1 cellular context compared by ENCODE assay signal in the genomic region with DNA sequence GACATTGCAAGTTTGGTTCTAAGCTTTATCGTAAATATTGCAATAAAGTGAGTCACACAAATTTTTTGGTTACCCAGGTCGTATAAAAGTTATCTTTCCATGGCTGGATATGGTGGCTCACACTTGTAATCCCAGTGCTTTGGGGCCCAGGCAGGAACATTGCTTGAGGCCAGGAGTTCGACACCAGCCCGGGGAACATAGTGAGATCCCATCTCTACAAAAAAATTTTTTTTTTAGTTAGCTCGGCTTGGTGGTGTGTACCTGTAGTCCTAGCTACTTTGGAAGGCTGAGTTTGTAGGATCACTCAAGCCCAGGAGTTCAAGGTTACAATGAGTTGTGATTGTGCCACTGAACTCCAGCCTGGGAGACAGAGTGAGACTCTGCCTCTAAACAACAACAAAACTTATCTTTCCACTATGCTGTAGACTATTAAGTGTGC.
TF ChIP-seq lines count a peak whose summit lies in the region.

No MANE protein-coding gene starts in this region.

TF ChIP-seq in HepG2, 621 proteins besides CTCF, POLR2A, EP300 and RAD21 (continued from another document and continues in another):
- TF ChIP-seq, protein P1, sequence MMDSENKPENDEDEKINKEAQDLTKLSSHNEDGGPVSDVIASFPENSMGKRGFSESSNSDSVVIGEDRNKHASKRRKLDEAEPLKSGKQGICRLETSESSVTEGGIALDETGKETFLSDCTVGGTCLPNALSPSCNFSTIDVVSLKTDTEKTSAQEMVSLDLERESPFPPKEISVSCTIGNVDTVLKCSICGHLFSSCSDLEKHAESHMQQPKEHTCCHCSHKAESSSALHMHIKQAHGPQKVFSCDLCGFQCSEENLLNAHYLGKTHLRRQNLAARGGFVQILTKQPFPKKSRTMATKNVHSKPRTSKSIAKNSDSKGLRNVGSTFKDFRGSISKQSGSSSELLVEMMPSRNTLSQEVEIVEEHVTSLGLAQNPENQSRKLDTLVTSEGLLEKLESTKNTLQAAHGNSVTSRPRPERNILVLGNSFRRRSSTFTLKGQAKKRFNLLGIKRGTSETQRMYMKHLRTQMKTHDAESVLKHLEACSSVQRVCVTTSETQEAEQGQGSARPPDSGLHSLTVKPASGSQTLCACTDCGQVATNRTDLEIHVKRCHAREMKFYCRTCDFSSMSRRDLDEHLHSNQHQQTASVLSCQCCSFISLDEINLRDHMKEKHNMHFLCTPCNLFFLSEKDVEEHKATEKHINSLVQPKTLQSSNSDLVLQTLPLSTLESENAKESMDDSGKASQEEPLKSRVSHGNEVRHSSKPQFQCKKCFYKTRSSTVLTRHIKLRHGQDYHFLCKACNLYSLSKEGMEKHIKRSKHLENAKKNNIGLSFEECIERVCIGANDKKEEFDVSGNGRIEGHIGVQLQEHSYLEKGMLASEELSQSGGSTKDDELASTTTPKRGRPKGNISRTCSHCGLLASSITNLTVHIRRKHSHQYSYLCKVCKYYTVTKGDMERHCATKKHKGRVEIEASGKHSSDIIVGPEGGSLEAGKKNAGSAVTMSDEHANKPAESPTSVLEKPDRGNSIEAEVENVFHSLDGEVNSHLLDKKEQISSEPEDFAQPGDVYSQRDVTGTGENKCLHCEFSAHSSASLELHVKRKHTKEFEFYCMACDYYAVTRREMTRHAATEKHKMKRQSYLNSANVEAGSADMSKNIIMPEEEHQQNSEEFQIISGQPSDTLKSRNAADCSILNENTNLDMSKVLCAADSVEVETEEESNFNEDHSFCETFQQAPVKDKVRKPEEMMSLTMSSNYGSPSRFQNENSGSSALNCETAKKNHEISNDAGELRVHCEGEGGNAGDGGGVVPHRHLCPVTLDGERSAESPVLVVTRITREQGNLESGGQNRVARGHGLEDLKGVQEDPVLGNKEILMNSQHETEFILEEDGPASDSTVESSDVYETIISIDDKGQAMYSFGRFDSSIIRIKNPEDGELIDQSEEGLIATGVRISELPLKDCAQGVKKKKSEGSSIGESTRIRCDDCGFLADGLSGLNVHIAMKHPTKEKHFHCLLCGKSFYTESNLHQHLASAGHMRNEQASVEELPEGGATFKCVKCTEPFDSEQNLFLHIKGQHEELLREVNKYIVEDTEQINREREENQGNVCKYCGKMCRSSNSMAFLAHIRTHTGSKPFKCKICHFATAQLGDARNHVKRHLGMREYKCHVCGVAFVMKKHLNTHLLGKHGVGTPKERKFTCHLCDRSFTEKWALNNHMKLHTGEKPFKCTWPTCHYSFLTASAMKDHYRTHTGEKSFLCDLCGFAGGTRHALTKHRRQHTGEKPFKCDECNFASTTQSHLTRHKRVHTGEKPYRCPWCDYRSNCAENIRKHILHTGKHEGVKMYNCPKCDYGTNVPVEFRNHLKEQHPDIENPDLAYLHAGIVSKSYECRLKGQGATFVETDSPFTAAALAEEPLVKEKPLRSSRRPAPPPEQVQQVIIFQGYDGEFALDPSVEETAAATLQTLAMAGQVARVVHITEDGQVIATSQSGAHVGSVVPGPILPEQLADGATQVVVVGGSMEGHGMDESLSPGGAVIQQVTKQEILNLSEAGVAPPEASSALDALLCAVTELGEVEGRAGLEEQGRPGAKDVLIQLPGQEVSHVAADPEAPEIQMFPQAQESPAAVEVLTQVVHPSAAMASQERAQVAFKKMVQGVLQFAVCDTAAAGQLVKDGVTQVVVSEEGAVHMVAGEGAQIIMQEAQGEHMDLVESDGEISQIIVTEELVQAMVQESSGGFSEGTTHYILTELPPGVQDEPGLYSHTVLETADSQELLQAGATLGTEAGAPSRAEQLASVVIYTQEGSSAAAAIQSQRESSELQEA (CRISPR knock-in tag; IDR thresholded peaks at IDR 0.05; ENCODE audit: not compliant biosample characterization): no peak
- TF ChIP-seq PAWR (CRISPR knock-in tag; IDR thresholded peaks at IDR 0.05; ENCODE audit: borderline replicate concordance) (no peak), ETV5 (CRISPR knock-in tag; IDR thresholded peaks at IDR 0.05; ENCODE audit: borderline replicate concordance) (no peak), ZNF572 (CRISPR knock-in tag; IDR thresholded peaks at IDR 0.05) (no peak), AGO1 (IDR thresholded peaks at IDR 0.05; ENCODE audit: low read depth, low read length, poor library complexity, severe bottlenecking) (no peak), ZNF34 (CRISPR knock-in tag; IDR thresholded peaks at IDR 0.05; ENCODE audit: borderline replicate concordance) (no peak), PRMT3 (CRISPR knock-in tag; IDR thresholded peaks at IDR 0.05; ENCODE audit: borderline replicate concordance, low read depth) (no peak), SMARCE1 (IDR thresholded peaks at IDR 0.05; ENCODE audit: borderline replicate concordance) (no peak), YY1 (IDR thresholded peaks at IDR 0.05; ENCODE audit: insufficient read depth, insufficient replicate concordance, low read depth, low read length) (no peak), RCOR2 (CRISPR knock-in tag; IDR thresholded peaks at IDR 0.05) (0 out of 2 replicates have a peak, but pooled peaks have one; percentile 52), ZNF83 (CRISPR knock-in tag; IDR thresholded peaks at IDR 0.05; ENCODE audit: borderline replicate concordance) (no peak), PHB2 (IDR thresholded peaks at IDR 0.05; ENCODE audit: partially characterized antibody) (no peak), PLRG1 (conservative IDR thresholded peaks at IDR 0.05) (no peak), HMGXB4 (CRISPR knock-in tag; IDR thresholded peaks at IDR 0.05; ENCODE audit: borderline replicate concordance in 1 of 2, low read depth in 1 of 2) (no peak), ZNF713 (CRISPR knock-in tag; IDR thresholded peaks at IDR 0.05) (no peak), ZNF207 (IDR thresholded peaks at IDR 0.05; ENCODE audit: borderline replicate concordance) (no peak), RORA (CRISPR knock-in tag; IDR thresholded peaks at IDR 0.05) (no peak), HOXA9 (CRISPR knock-in tag; IDR thresholded peaks at IDR 0.05; ENCODE audit: borderline replicate concordance) (no peak), ZNF558 (CRISPR knock-in tag; IDR thresholded peaks at IDR 0.05; ENCODE audit: borderline replicate concordance) (no peak), HES4 (CRISPR knock-in tag; IDR thresholded peaks at IDR 0.05; ENCODE audit: borderline replicate concordance) (no peak), ZNF431 (CRISPR knock-in tag; IDR thresholded peaks at IDR 0.05; ENCODE audit: borderline replicate concordance, low read depth) (no peak), ZNF678 (CRISPR knock-in tag; IDR thresholded peaks at IDR 0.05) (no peak), KLF6 (CRISPR knock-in tag; IDR thresholded peaks at IDR 0.05) (no peak), PITX1 (CRISPR knock-in tag; IDR thresholded peaks at IDR 0.05) (no peak), ZFP62 (CRISPR knock-in tag; IDR thresholded peaks at IDR 0.05) (no peak), DR1 (CRISPR knock-in tag; IDR thresholded peaks at IDR 0.05) (no peak)
- TF ChIP-seq, protein P2, sequence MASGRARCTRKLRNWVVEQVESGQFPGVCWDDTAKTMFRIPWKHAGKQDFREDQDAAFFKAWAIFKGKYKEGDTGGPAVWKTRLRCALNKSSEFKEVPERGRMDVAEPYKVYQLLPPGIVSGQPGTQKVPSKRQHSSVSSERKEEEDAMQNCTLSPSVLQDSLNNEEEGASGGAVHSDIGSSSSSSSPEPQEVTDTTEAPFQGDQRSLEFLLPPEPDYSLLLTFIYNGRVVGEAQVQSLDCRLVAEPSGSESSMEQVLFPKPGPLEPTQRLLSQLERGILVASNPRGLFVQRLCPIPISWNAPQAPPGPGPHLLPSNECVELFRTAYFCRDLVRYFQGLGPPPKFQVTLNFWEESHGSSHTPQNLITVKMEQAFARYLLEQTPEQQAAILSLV (CRISPR knock-in tag; IDR thresholded peaks at IDR 0.05; ENCODE audit: borderline replicate concordance): no peak
- TF ChIP-seq, protein P3, sequence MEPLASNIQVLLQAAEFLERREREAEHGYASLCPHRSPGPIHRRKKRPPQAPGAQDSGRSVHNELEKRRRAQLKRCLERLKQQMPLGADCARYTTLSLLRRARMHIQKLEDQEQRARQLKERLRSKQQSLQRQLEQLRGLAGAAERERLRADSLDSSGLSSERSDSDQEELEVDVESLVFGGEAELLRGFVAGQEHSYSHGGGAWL (CRISPR knock-in tag; IDR thresholded peaks at IDR 0.05): no peak
- TF ChIP-seq, protein P4, sequence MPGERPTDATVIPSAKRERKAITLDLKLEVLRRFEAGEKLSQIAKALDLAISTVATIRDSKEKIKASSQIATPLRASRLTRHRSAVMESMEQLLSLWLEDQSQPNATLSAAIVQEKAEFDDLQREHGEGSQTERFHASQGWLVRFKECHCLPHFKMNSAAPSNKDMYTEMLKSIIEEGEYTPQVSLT (CRISPR knock-in tag; IDR thresholded peaks at IDR 0.05; ENCODE audit: borderline replicate concordance, low read depth): no peak
- TF ChIP-seq, protein P5, sequence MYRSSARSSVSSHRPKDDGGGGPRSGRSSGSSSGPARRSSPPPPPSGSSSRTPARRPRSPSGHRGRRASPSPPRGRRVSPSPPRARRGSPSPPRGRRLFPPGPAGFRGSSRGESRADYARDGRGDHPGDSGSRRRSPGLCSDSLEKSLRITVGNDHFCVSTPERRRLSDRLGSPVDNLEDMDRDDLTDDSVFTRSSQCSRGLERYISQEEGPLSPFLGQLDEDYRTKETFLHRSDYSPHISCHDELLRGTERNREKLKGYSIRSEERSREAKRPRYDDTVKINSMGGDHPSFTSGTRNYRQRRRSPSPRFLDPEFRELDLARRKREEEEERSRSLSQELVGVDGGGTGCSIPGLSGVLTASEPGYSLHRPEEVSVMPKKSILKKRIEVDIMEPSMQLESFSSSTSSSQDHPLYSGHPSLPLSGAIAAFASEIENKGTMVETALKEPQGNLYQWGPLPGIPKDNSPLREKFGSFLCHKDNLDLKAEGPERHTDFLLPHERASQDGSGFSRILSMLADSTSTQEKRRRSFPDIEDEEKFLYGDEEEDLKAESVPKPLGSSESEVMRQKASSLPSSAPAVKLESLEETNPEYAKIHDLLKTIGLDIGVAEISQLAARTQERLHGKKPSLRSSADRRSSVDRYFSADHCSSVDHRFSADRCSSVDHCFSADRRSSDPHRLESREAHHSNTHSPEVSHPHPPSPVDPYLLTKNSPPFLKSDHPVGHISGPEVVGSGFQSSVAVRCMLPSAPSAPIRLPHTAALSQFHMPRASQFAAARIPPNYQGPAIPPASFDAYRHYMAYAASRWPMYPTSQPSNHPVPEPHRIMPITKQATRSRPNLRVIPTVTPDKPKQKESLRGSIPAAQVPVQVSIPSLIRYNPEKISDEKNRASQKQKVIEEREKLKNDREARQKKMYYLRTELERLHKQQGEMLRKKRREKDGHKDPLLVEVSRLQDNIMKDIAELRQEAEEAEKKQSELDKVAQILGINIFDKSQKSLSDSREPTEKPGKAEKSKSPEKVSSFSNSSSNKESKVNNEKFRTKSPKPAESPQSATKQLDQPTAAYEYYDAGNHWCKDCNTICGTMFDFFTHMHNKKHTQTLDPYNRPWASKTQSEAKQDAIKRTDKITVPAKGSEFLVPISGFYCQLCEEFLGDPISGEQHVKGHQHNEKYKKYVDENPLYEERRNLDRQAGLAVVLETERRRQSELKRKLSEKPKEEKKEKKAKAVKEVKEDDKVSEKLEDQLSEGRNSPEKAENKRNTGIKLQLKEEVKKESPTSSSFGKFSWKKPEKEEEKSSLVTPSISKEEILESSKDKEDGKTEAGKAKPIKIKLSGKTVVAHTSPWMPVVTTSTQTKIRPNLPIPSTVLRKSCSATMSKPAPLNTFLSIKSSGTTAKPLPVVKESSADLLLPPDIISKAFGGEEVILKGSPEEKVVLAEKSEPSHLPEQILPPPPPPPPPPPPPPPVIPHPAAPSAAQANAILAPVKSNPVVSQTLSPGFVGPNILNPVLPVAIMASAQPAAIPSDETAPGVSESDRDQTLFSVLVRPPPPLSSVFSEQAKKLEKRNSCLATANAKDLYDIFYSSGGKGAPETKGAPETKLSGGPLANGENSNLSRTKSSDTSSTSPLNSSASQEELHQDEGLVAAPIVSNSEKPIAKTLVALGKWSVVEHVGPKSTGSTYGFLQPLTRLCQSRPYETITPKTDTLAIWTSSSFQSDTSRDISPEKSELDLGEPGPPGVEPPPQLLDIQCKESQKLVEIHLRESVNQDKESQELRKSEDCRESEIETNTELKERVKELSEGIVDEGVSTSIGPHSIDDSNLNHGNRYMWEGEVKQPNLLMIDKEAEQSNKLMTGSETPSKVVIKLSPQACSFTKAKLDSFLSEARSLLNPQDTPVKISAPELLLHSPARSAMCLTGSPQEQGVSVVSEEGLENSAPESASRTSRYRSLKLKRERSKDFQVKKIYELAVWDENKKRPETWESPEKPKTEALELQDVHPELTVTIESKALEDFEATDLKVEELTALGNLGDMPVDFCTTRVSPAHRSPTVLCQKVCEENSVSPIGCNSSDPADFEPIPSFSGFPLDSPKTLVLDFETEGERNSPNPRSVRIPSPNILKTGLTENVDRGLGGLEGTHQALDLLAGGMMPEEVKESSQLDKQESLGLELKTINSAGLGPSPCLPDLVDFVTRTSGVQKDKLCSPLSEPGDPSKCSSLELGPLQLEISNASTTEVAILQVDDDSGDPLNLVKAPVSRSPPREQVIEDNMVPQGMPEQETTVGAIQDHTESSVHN (CRISPR knock-in tag; IDR thresholded peaks at IDR 0.05): no peak
- TF ChIP-seq, protein P6, sequence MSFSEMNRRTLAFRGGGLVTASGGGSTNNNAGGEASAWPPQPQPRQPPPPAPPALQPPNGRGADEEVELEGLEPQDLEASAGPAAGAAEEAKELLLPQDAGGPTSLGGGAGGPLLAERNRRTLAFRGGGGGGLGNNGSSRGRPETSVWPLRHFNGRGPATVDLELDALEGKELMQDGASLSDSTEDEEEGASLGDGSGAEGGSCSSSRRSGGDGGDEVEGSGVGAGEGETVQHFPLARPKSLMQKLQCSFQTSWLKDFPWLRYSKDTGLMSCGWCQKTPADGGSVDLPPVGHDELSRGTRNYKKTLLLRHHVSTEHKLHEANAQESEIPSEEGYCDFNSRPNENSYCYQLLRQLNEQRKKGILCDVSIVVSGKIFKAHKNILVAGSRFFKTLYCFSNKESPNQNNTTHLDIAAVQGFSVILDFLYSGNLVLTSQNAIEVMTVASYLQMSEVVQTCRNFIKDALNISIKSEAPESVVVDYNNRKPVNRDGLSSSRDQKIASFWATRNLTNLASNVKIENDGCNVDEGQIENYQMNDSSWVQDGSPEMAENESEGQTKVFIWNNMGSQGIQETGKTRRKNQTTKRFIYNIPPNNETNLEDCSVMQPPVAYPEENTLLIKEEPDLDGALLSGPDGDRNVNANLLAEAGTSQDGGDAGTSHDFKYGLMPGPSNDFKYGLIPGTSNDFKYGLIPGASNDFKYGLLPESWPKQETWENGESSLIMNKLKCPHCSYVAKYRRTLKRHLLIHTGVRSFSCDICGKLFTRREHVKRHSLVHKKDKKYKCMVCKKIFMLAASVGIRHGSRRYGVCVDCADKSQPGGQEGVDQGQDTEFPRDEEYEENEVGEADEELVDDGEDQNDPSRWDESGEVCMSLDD (CRISPR knock-in tag; IDR thresholded peaks at IDR 0.05; ENCODE audit: borderline replicate concordance): no peak
